In the genomic region with DNA sequence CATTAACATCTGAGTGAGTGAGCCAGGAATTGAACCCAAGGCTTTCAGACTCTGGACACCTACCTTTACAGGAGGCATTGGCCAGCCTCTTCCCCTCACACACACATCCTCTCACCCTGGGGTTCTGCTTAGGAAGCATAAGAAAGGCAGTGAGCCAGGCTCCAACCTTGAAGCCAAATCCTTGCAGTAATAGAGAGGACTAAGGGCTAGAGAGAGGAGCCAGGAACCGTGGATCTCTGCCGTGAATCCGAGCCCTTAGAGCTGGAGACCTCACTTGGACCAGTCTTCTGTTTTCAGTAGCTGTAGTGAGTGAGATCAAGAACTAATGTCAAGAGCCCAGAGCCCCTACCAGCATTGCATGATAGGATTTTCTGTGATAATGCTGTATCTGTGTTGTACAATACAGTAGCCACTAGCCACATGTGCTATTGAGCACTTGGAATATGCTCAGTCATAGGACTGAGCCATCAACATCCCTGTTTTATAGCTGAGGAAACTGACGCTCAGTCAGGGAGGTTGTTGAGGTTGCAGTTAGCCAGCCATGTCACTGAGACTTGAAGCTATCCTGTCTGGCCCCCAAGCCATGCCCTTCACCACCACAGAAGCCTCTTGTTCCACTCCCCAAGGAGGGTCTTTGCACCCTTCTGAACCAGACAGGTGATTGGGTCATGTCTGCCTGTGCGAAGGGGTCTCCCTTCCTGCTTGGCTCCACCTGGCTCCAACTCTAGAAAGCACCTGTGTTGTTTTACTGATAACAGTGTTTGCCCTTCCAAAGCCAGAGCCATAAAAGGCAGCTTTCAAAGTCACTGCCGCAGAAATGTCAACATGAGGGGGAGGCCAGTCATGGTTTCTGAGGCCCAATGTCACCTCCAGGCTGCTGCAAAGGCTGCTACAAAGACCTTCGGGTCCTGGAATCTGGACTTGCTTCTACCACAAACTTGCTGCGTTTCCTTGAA, we compare ENCODE assay signal across 10 cellular contexts.
DNase-seq lines count a peak whose midpoint lies in the region; ATAC-seq, FAIRE-seq and TF ChIP-seq lines count a peak whose summit lies in the region.
"Had no signal": no experiment of that assay in that cellular context is flagged by ENCODE, and none has a peak within 500 bp of the region (broad histone marks: within the 10 kb centered on the region; RNA-seq: fewer than 3 reads in every experiment).

No MANE protein-coding gene starts in this region.

- no peaks in the 10 kb centered on the region for H3K9me1 ChIP-seq in endothelial cell of umbilical vein (replicated peaks; ENCODE audit: control insufficient read depth, extremely low read depth, insufficient read depth, low read length)

- no peak for ATAC-seq in HG02588 (IDR thresholded peaks at IDR 0.05; ENCODE audit: unreplicated experiment)

- H2AFZ ChIP-seq in endothelial cell of umbilical vein (ENCODE audit: low read depth, low read length) = peak overlapping the region; percentile 5

- H3K79me2 ChIP-seq in endothelial cell of umbilical vein (ENCODE audit: control insufficient read depth, insufficient read depth, low read length) = no peaks in the 10 kb centered on the region

- H3K27ac ChIP-seq in endothelial cell of umbilical vein (ENCODE audit: insufficient read depth, low read depth, low read length) = peak overlapping the region; percentile 99
- H3K27ac ChIP-seq in prostate gland = peak overlapping the region; percentile 61 to 73

- H3K36me3 ChIP-seq in endothelial cell of umbilical vein (ENCODE audit: control insufficient read depth in 2 of 2, extremely low read depth in 1 of 2, insufficient read depth in 2 of 2, low read length in 2 of 2) (no peaks in the 10 kb centered on the region), prostate gland (no peaks in the 10 kb centered on the region)

- H3K4me3 ChIP-seq in endothelial cell of umbilical vein (replicated peaks in 1 of 3; ENCODE audit: insufficient read depth in 1 of 3, low read depth in 1 of 3, low read length in 3 of 3) (no peak overlapping the region), prostate gland (no peak overlapping the region)

- DNase-seq in Daoy (ENCODE audit: low read depth) (peak; percentile 63), NCI-H510A treated with DMSO at 0.1 percent for 48 hours (lab: John Stamatoyannopoulos, UW) (peak; percentile 97), endothelial cell of umbilical vein (ENCODE audit: low read depth, low spot score) (peak; percentile 55), prostate gland (ENCODE audit: low spot score) (peak; percentile 76), GM13977 (ENCODE audit: low spot score) (no peak), SW 1271 (lab: John Stamatoyannopoulos, UW) (no peak)
- DNase-seq in activated effector memory CD4-positive, alpha-beta T cell treated with Interleukin-2 at 50 U/mL for 16 hours = no peak
- DNase-seq: activated CD8-positive, alpha-beta memory T cell treated with anti-CD3 and anti-CD28 coated beads, Interleukin-2, amount 50 U/mL, for 48 hours had no signal

- in situ Hi-C loops in GM13977 (cut with MboI; ENCODE audit: low pct_unique_long_range_greater_than_20kb, low sequenced_read_pairs, unreplicated experiment) = no loop called here

- intact Hi-C loops in endothelial cell of umbilical vein (cut with micrococcal nuclease) = loop anchor here (1.0 to 10.0 kb wide), 5 partner anchors 8 to 712 kb away; no protein-coding TSS in a partner anchor
- intact Hi-C loops in prostate gland (cut with DNase I) = no loop called here

- H3K27me3 ChIP-seq in endothelial cell of umbilical vein (ENCODE audit: control insufficient read depth in 2 of 2, insufficient read depth in 2 of 2, low read length in 2 of 2) (no peaks in the 10 kb centered on the region), prostate gland (replicated peaks; ENCODE audit: insufficient read depth) (no peaks in the 10 kb centered on the region)

- TF ChIP-seq POLR2A in endothelial cell of umbilical vein (IDR thresholded peaks at IDR 0.05; ENCODE audit: low read depth, low read length) (no peak), prostate gland (IDR thresholded peaks at IDR 0.05) (no peak)

- H3K4me2 ChIP-seq in endothelial cell of umbilical vein (ENCODE audit: insufficient read depth, low read length) = no peak overlapping the region

- dilution Hi-C loops in endothelial cell of umbilical vein (cut with MboI; ENCODE audit: extremely low pct_ligation_motif_present, low sequenced_read_pairs) = no loop called here

- BruUV-seq in endothelial cell of umbilical vein (replicated peaks; lab: Mats Ljungman, UMichigan) = no TSS peak

- TF ChIP-seq CTCF in endothelial cell of umbilical vein (IDR thresholded peaks at IDR 0.05; ENCODE audit: extremely low read depth in 1 of 2, insufficient read depth in 1 of 2, low read depth in 1 of 2, low read length in 2 of 2) = no peak
- no peak for TF ChIP-seq CTCF in prostate gland (IDR thresholded peaks at IDR 0.05)
- no peak for TF ChIP-seq CTCF in GM13977 (IDR thresholded peaks at IDR 0.05; ENCODE audit: extremely low read depth, insufficient read depth, missing control alignments)

- CTCF ChIA-PET in endothelial cell of umbilical vein (lab: Charles Lee) = interaction anchor here (0.7 to 3.0 kb wide), 8 partner anchors 9 to 874 kb away, joined by 3 to 13 read pairs (median 4); no protein-coding TSS in a partner anchor

- 25% methylated on average over 8 of the region's 8 CpGs for WGBS in prostate gland

- peak overlapping the region; percentile 67 for H3K9ac ChIP-seq in endothelial cell of umbilical vein (replicated peaks; ENCODE audit: extremely low read depth, insufficient read depth, low read length)

- peaks cover 52% of the 10 kb centered on the region for H3K4me1 ChIP-seq in endothelial cell of umbilical vein (ENCODE audit: control insufficient read depth, extremely low read depth, insufficient read depth, low read length)
- peaks cover 13% of the 10 kb centered on the region for H3K4me1 ChIP-seq in prostate gland (replicated peaks)

- no peaks in the 10 kb centered on the region for H4K20me1 ChIP-seq in endothelial cell of umbilical vein (replicated peaks; ENCODE audit: control insufficient read depth, extremely low read depth, insufficient read depth, low read length)

- FAIRE-seq in endothelial cell of umbilical vein (lab: Jason Lieb, UNC) = peak; percentile 54
- FAIRE-seq: GM12892 had no signal

- POLR2A ChIA-PET in endothelial cell of umbilical vein (lab: Charles Lee) = no interaction called here

- no peaks in the 10 kb centered on the region for H3K9me3 ChIP-seq in endothelial cell of umbilical vein (replicated peaks; ENCODE audit: control insufficient read depth, insufficient read depth, low read length)
- no peaks in the 10 kb centered on the region for H3K9me3 ChIP-seq in prostate gland

TF ChIP-seq in endothelial cell of umbilical vein, 7 proteins besides CTCF, POLR2A, EP300 and RAD21:
- TF ChIP-seq, protein P1, sequence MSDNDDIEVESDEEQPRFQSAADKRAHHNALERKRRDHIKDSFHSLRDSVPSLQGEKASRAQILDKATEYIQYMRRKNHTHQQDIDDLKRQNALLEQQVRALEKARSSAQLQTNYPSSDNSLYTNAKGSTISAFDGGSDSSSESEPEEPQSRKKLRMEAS (IDR thresholded peaks at IDR 0.05; ENCODE audit: insufficient read depth, insufficient read length) = no peak
- TF ChIP-seq MYC (IDR thresholded peaks at IDR 0.05; ENCODE audit: low read depth, low read length) = no peak
- no peak for TF ChIP-seq EZH2 (IDR thresholded peaks at IDR 0.05; ENCODE audit: borderline replicate concordance, low read depth, low read length, severe bottlenecking)
- TF ChIP-seq JUN (IDR thresholded peaks at IDR 0.05; ENCODE audit: borderline replicate concordance, insufficient read depth, insufficient read length, low read depth) = no peak
- no peak for TF ChIP-seq POLR2AphosphoS5 (IDR thresholded peaks at IDR 0.05; ENCODE audit: insufficient read depth, low read depth, low read length)
- TF ChIP-seq GATA2 (IDR thresholded peaks at IDR 0.05; ENCODE audit: insufficient read depth, insufficient read length, low read depth, low read length) = no peak
- no peak for TF ChIP-seq FOS (IDR thresholded peaks at IDR 0.05; ENCODE audit: borderline replicate concordance, insufficient read depth, low read length)

Comparison
In these comparisons a context has a peak if more than half of its experiments do, and no peak if none do; other contexts are left out.
1. DNase-seq: peak in Daoy (single experiment), NCI-H510A treated with DMSO at 0.1 percent for 48 hours (single experiment), endothelial cell of umbilical vein (single experiment) and prostate gland (single experiment); none in GM13977 (single experiment), activated effector memory CD4-positive, alpha-beta T cell treated with Interleukin-2 at 50 U/mL for 16 hours (single experiment) and SW 1271 (0 of 2).